ENCODE assay signal across 20 cellular contexts in genomic region chr20:430091-430999, GRCh38. TPM values are rescaled to one million over a fixed set of nuclear protein-coding genes. Genes with fewer than 3 reads are reported as not detected.
DNase-seq lines count a peak whose midpoint lies in the region; ATAC-seq and TF ChIP-seq lines count a peak whose summit lies in the region.
"Had no signal": no experiment of that assay in that cellular context is flagged by ENCODE, and none has a peak within 500 bp of the region (broad histone marks: within the 10 kb centered on the region; RNA-seq: fewer than 3 reads in every experiment).

No MANE protein-coding gene starts in this region.

- H4K20me1 ChIP-seq in IMR-90 (ENCODE audit: insufficient read depth, low read length) = peaks cover 24% of the 10 kb centered on the region

- BruUV-seq in IMR-90 (replicated peaks; lab: Mats Ljungman, UMichigan) = no TSS peak

- no peak for TF ChIP-seq POLR2A in IMR-90 (IDR thresholded peaks at IDR 0.05; ENCODE audit: low read depth, low read length)

- H4K8ac ChIP-seq in IMR-90 (ENCODE audit: low read depth in 2 of 2, low read length in 2 of 2) = no peak overlapping the region

- peaks cover 0 to 30% of the 10 kb centered on the region in 2 experiments; a peak in 2 of 4 replicates for H3K79me1 ChIP-seq in IMR-90 (ENCODE audit: low read depth in 1 of 2, low read length in 2 of 2)

- H3K27ac Mint-ChIP-seq in T-helper 1 cell treated with Interleukin-12 subunit alpha and Interleukin-12 subunit beta and Interleukin-4 antibody, amounts not matched to agents 30 μg/mL and 1 μg/mL, for 36 hours = peak overlapping the region; percentile 26
- peak overlapping the region; percentile 17 for H3K27ac Mint-ChIP-seq in chondrocyte (ENCODE audit: unreplicated experiment)
- peak overlapping the region; percentile 64 for H3K27ac Mint-ChIP-seq in nephron progenitor cell

- H2AK9ac ChIP-seq in IMR-90 (replicated peaks; ENCODE audit: low read depth, low read length, poor library complexity) = peak overlapping the region; percentile 17

- no peak overlapping the region for H2BK15ac ChIP-seq in IMR-90 (ENCODE audit: low read depth, low read length)

- no peak overlapping the region for H2BK5ac ChIP-seq in IMR-90 (ENCODE audit: low read depth, low read length, poor library complexity, severe bottlenecking)

- H3K27ac ChIP-seq in IMR-90 (ENCODE audit: insufficient read depth, low read length) = no peak overlapping the region
- H3K27ac ChIP-seq: BLaER1 treated with 17β-estradiol and CSF1 and Interleukin-3, amounts not matched to agents 10 nM and 100 nM; heart left ventricle; SK-N-MC had no signal

- H4K91ac ChIP-seq in IMR-90 (ENCODE audit: insufficient read depth, low read depth, low read length) = no peak overlapping the region

- H3K9ac ChIP-seq in IMR-90 (ENCODE audit: low read depth, low read length) = no peak overlapping the region
- H3K9ac ChIP-seq: BLaER1 treated with 17β-estradiol and CSF1 and Interleukin-3, amounts not matched to agents 10 nM and 100 nM had no signal

- TF ChIP-seq RAD21 in IMR-90 (IDR thresholded peaks at IDR 0.05; ENCODE audit: low read length) = no peak

- H2AK5ac ChIP-seq in IMR-90 (ENCODE audit: low read depth, low read length) = no peak overlapping the region

- dilution Hi-C loops in IMR-90 (cut with HindIII; ENCODE audit: low sequenced_read_pairs, unreplicated experiment) = no loop called here

- H3K14ac ChIP-seq in IMR-90 (replicated peaks; ENCODE audit: low read depth, low read length) = no peak overlapping the region

- H3K36me3 ChIP-seq in IMR-90 (ENCODE audit: control insufficient read depth, insufficient read depth, low read length) (peaks cover 62% of the 10 kb centered on the region), mucosa of descending colon (ENCODE audit: low read depth) (no peaks in the 10 kb centered on the region)

- H3K4ac ChIP-seq in IMR-90 (ENCODE audit: low read depth, low read length) = no peak overlapping the region

- in situ Hi-C loops in IMR-90 (cut with MboI; ENCODE audit: low sequenced_read_pairs) = loop anchor here (5.0 kb wide), 1 partner anchor 78 kb away; no protein-coding TSS in a partner anchor

- H3K36me3 Mint-ChIP-seq in T-helper 1 cell treated with Interleukin-12 subunit alpha and Interleukin-12 subunit beta and Interleukin-4 antibody, amounts not matched to agents 30 μg/mL and 1 μg/mL, for 36 hours (ENCODE audit: low read depth) = peaks cover 46% of the 10 kb centered on the region
- H3K36me3 Mint-ChIP-seq in chondrocyte (ENCODE audit: low read depth) (peaks cover 11% of the 10 kb centered on the region), nephron progenitor cell (ENCODE audit: low read depth) (peaks cover 28% of the 10 kb centered on the region)

- CTCF ChIA-PET in IMR-90 (lab: Yijun Ruan, JAX) = interaction anchor here (1.1 kb wide), 1 partner anchor 68 kb away, joined by 3 read pairs; no protein-coding TSS in a partner anchor

- H4K5ac ChIP-seq in IMR-90 (ENCODE audit: low read depth, low read length) = no peak overlapping the region

- H3K23ac ChIP-seq in IMR-90 (ENCODE audit: low read depth, low read length) = no peak overlapping the region

- peak; percentile 42 for ATAC-seq in IMR-90 (ENCODE audit: low read depth)
- no peak for ATAC-seq in mucosa of descending colon
- ATAC-seq: activated T-cell treated with anti-CD3 and anti-CD28 coated beads, Interleukin-2, amount 50 U/mL, for 4 hours had no signal

- 80% methylated on average over 10 of the region's 21 CpGs; no CpG with 5 or more reads in 1 of the 2 experiments for WGBS in IMR-90 (ENCODE audit: extremely low coverage in 2 of 2, insufficient read length in 1 of 2), 2 experiments

- no peak overlapping the region for H3K4me2 ChIP-seq in IMR-90 (ENCODE audit: low read depth, low read length)
- H3K4me2 ChIP-seq: BLaER1 treated with 17β-estradiol and CSF1 and Interleukin-3, amounts not matched to agents 10 nM and 100 nM had no signal

- no peaks in the 10 kb centered on the region for H3K27me3 Mint-ChIP-seq in T-helper 1 cell treated with Interleukin-12 subunit alpha and Interleukin-12 subunit beta and Interleukin-4 antibody, amounts not matched to agents 30 μg/mL and 1 μg/mL, for 36 hours (ENCODE audit: low read depth)
- H3K27me3 Mint-ChIP-seq in chondrocyte (ENCODE audit: low read depth) = no peaks in the 10 kb centered on the region
- peaks cover 4% of the 10 kb centered on the region for H3K27me3 Mint-ChIP-seq in nephron progenitor cell (ENCODE audit: low read depth, poor library complexity)

- no peaks in the 10 kb centered on the region for H3K9me3 ChIP-seq in IMR-90 (ENCODE audit: control insufficient read depth, insufficient read depth, low read length)
- H3K9me3 ChIP-seq in mucosa of descending colon = no peaks in the 10 kb centered on the region
- H3K9me3 ChIP-seq: BLaER1 treated with 17β-estradiol and CSF1 and Interleukin-3, amounts not matched to agents 10 nM and 100 nM; heart left ventricle had no signal

- intact Hi-C loops in IMR-90 (cut with micrococcal nuclease) = no loop called here
- intact Hi-C loops in mucosa of descending colon (cut with DNase I, micrococcal nuclease) = no loop called here

- DNase-seq in T-helper 1 cell (no peak), IMR-90 (no peak), chondrocyte (ENCODE audit: low spot score) (no peak), nephron progenitor cell (no peak), mucosa of descending colon (no peak), AG08396 (ENCODE audit: low spot score) (no peak), NCI-H526 (lab: John Stamatoyannopoulos, UW) (no peak)
- DNase-seq: 8988T; activated T-cell treated with anti-CD3 and anti-CD28 coated beads, Interleukin-2, amount 50 U/mL, for 4 hours; effector CD8-positive, alpha-beta T cell; GDM1; heart left ventricle; islet precursor cell; NCI-H1694; NCI-H82; PC-3 had no signal

- no peak overlapping the region for H3K18ac ChIP-seq in IMR-90 (ENCODE audit: low read depth, low read length)

- H3K4me3 ChIP-seq in IMR-90 (ENCODE audit: insufficient read depth, low read depth, low read length) = no peak overlapping the region
- no peak overlapping the region for H3K4me3 ChIP-seq in mucosa of descending colon
- H3K4me3 ChIP-seq: BLaER1 treated with 17β-estradiol and CSF1 and Interleukin-3, amounts not matched to agents 10 nM and 100 nM; GM12878; heart left ventricle; SK-N-MC had no signal

- H2AFZ ChIP-seq in IMR-90 (replicated peaks; ENCODE audit: low read length, poor library complexity) = no peak overlapping the region

- H3K27me3 ChIP-seq in IMR-90 (ENCODE audit: control insufficient read depth, insufficient read depth, low read length) = no peaks in the 10 kb centered on the region
- H3K27me3 ChIP-seq: BLaER1 treated with 17β-estradiol and CSF1 and Interleukin-3, amounts not matched to agents 10 nM and 100 nM; heart left ventricle had no signal

- H2BK20ac ChIP-seq in IMR-90 (ENCODE audit: low read depth, low read length) = no peak overlapping the region

- POLR2A ChIA-PET in IMR-90 (lab: Charles Lee; ENCODE audit: unreplicated experiment) = no interaction called here

- TF ChIP-seq CTCF in IMR-90 (conservative IDR thresholded peaks at IDR 0.05; ENCODE audit: low read depth, low read length) (no peak), chondrocyte (IDR thresholded peaks at IDR 0.05) (no peak), nephron progenitor cell (IDR thresholded peaks at IDR 0.05) (no peak), mucosa of descending colon (IDR thresholded peaks at IDR 0.05) (no peak)

- no peak overlapping the region for H3K56ac ChIP-seq in IMR-90 (ENCODE audit: extremely low read depth, insufficient read depth, low read length)

- no peaks in the 10 kb centered on the region; the same call in 1 of the 2 replicates for H3K9me1 ChIP-seq in IMR-90 (ENCODE audit: insufficient read depth, low read length)

- no peak overlapping the region for H2BK120ac ChIP-seq in IMR-90 (ENCODE audit: low read depth, low read length)

- no peaks in the 10 kb centered on the region for H3K9me3 Mint-ChIP-seq in T-helper 1 cell treated with Interleukin-12 subunit alpha and Interleukin-12 subunit beta and Interleukin-4 antibody, amounts not matched to agents 30 μg/mL and 1 μg/mL, for 36 hours
- H3K9me3 Mint-ChIP-seq in chondrocyte (ENCODE audit: low read depth) (no peaks in the 10 kb centered on the region), nephron progenitor cell (no peaks in the 10 kb centered on the region)
- H3K9me3 Mint-ChIP-seq: activated T-cell treated with anti-CD3 and anti-CD28 coated beads, Interleukin-2, amount 50 U/mL, for 4 hours had no signal

- H3K4me1 ChIP-seq in IMR-90 (ENCODE audit: control insufficient read depth, insufficient read depth, low read length) = no peaks in the 10 kb centered on the region
- no peaks in the 10 kb centered on the region for H3K4me1 ChIP-seq in mucosa of descending colon (ENCODE audit: low read depth)

- no peak overlapping the region for H3K4me3 Mint-ChIP-seq in T-helper 1 cell treated with Interleukin-12 subunit alpha and Interleukin-12 subunit beta and Interleukin-4 antibody, amounts not matched to agents 30 μg/mL and 1 μg/mL, for 36 hours
- no peak overlapping the region for H3K4me3 Mint-ChIP-seq in chondrocyte (ENCODE audit: unreplicated experiment)
- no peak overlapping the region for H3K4me3 Mint-ChIP-seq in nephron progenitor cell
- H3K4me3 Mint-ChIP-seq: activated T-cell treated with anti-CD3 and anti-CD28 coated beads, Interleukin-2, amount 50 U/mL, for 4 hours had no signal

- peaks cover 35% of the 10 kb centered on the region for H3K4me1 Mint-ChIP-seq in T-helper 1 cell treated with Interleukin-12 subunit alpha and Interleukin-12 subunit beta and Interleukin-4 antibody, amounts not matched to agents 30 μg/mL and 1 μg/mL, for 36 hours (ENCODE audit: low read depth)
- H3K4me1 Mint-ChIP-seq in chondrocyte (ENCODE audit: low read depth) (peaks cover 8% of the 10 kb centered on the region), nephron progenitor cell (peaks cover 29% of the 10 kb centered on the region)

RNA-seq across cellular contexts. Expression of gene RBCK1, which starts 22.2 kb away (rescaled TPM):
- total RNA-seq in IMR-90 (2012; rRNA removed) (29.2 and 29.9 TPM in 2 replicates), chondrocyte (84.1 to 95.5 TPM (median 94.3 TPM) in 3 replicates), mucosa of descending colon (100 to 1,000 TPM in 2 of 3 donors, 10 to 100 TPM in 1; 97.5 to 124 (median 117) TPM)
- polyA plus RNA-seq in IMR-90 (2012; rRNA removed) = 84.2 and 89.4 TPM in 2 replicates
- 51.3 and 95.8 TPM in 2 replicates for polyA plus RNA-seq in IMR-90 (2012; cell fraction: cytosol; rRNA removed)
- polyA plus RNA-seq in IMR-90 (2012; cell fraction: nucleus; rRNA removed; ENCODE audit: low replicate concordance) = 154 and 323 TPM in 2 replicates

RNA-seq across cellular contexts. Expression of gene TBC1D20, which starts 32.0 kb away (rescaled TPM):
- total RNA-seq in IMR-90 (2012; rRNA removed) (36.7 and 42.8 TPM in 2 replicates), chondrocyte (56.2 to 64.7 TPM (median 64.0 TPM) in 3 replicates), mucosa of descending colon (10 to 100 TPM; 30.4 to 49.6 (median 36.0) TPM)
- 38.2 and 39.1 TPM in 2 replicates for polyA plus RNA-seq in IMR-90 (2012; rRNA removed)
- 30.1 and 37.7 TPM in 2 replicates for polyA plus RNA-seq in IMR-90 (2012; cell fraction: cytosol; rRNA removed)
- polyA plus RNA-seq in IMR-90 (2012; cell fraction: nucleus; rRNA removed; ENCODE audit: low replicate concordance) = 39.4 and 49.4 TPM in 2 replicates

RNA-seq across cellular contexts. Expression of gene TRIB3, which starts 49.8 kb away (rescaled TPM):
- total RNA-seq in IMR-90 (2012; rRNA removed) (15.0 and 18.5 TPM in 2 replicates), chondrocyte (7.0 to 141 TPM (median 137 TPM) in 3 replicates), mucosa of descending colon (1 to 10 TPM; 1.4 to 7.4 (median 3.4) TPM)
- 23.2 and 23.4 TPM in 2 replicates for polyA plus RNA-seq in IMR-90 (2012; rRNA removed)
- polyA plus RNA-seq in IMR-90 (2012; cell fraction: cytosol; rRNA removed) = 15.9 and 35.9 TPM in 2 replicates
- 13.3 and 22.2 TPM in 2 replicates for polyA plus RNA-seq in IMR-90 (2012; cell fraction: nucleus; rRNA removed; ENCODE audit: low replicate concordance)
